Comparison of ENCODE assay signal across 10 cellular contexts in genomic region chr1:206589206-206589605, GRCh38. TPM values are rescaled to one million over a fixed set of nuclear protein-coding genes. Genes with fewer than 3 reads are reported as not detected.
DNase-seq lines count a peak whose midpoint lies in the region; ATAC-seq and TF ChIP-seq lines count a peak whose summit lies in the region.
"Had no signal": no experiment of that assay in that cellular context is flagged by ENCODE, and none has a peak within 500 bp of the region (broad histone marks: within the 10 kb centered on the region; RNA-seq: fewer than 3 reads in every experiment).

No MANE protein-coding gene starts in this region.

- CTCF ChIA-PET in activated naive CD4-positive, alpha-beta T cell treated with anti-CD3 and anti-CD28 coated beads for 36 hours (lab: Charles Lee), result interaction anchor here (1.0 to 16.1 kb wide), 4 partner anchors 23 to 99 kb away, joined by 3 to 511 read pairs (median 136); partner anchors contain the start of gene EIF2D

- TF ChIP-seq CTCF in breast epithelium (IDR thresholded peaks at IDR 0.05) (no peak), uterus (IDR thresholded peaks at IDR 0.05) (no peak)

- no peak for DNase-seq in activated naive CD4-positive, alpha-beta T cell treated with anti-CD3 and anti-CD28 coated beads for 36 hours
- no peak for DNase-seq in activated naive CD4-positive, alpha-beta T cell (lab: John Stamatoyannopoulos, UW)
- DNase-seq in breast epithelium (ENCODE audit: low spot score in 2 of 2) (no peak), kidney tubule cell (ENCODE audit: low spot score) (peak; percentile 78), uterus (peak; percentile 66 to 75), NCI-H2107 (lab: John Stamatoyannopoulos, UW) (no peak)
- no peak for DNase-seq in activated CD4-positive, alpha-beta T cell treated with anti-CD3 and anti-CD28 coated beads, Interleukin-2, amount 50 U/mL, for 48 hours
- DNase-seq: SHP77 treated with DMSO at 0.1 percent for 48 hours had no signal

- intact Hi-C loops in activated naive CD4-positive, alpha-beta T cell treated with anti-CD3 and anti-CD28 coated beads for 36 hours (cut with micrococcal nuclease), result loop anchor here (1.0 kb wide), 3 partner anchors 9 to 44 kb away; no protein-coding TSS in a partner anchor
- intact Hi-C loops in breast epithelium (cut with DNase I; ENCODE audit: low total_unique reads), result loop anchor here (10.0 kb wide), 1 partner anchor 94 kb away; no protein-coding TSS in a partner anchor
- intact Hi-C loops in uterus (cut with DNase I; ENCODE audit: low total_unique reads), result loop anchor here (10.0 kb wide), 1 partner anchor 94 kb away; no protein-coding TSS in a partner anchor

- H3K4me3 ChIP-seq in breast epithelium, result no peak overlapping the region
- H3K4me3 ChIP-seq in uterus, result no peak overlapping the region
- H3K4me3 ChIP-seq: BLaER1 treated with 17β-estradiol and CSF1 and Interleukin-3, amounts not matched to agents 10 nM and 100 nM had no signal

- peak overlapping the region; percentile 100 for H3K27ac Mint-ChIP-seq in activated naive CD4-positive, alpha-beta T cell treated with anti-CD3 and anti-CD28 coated beads for 36 hours

- no peaks in the 10 kb centered on the region for H3K27me3 Mint-ChIP-seq in activated naive CD4-positive, alpha-beta T cell treated with anti-CD3 and anti-CD28 coated beads for 36 hours (ENCODE audit: low read depth)

- H3K9me3 ChIP-seq in breast epithelium (no peaks in the 10 kb centered on the region), uterus (no peaks in the 10 kb centered on the region)
- H3K9me3 ChIP-seq: BLaER1 treated with 17β-estradiol and CSF1 and Interleukin-3, amounts not matched to agents 10 nM and 100 nM had no signal

- H3K4me1 ChIP-seq in breast epithelium (peaks cover 0 to 6% of the 10 kb centered on the region in 2 donors), uterus (no peaks in the 10 kb centered on the region)

- H3K4me1 Mint-ChIP-seq in activated naive CD4-positive, alpha-beta T cell treated with anti-CD3 and anti-CD28 coated beads for 36 hours (ENCODE audit: low read depth), result peaks cover 81% of the 10 kb centered on the region

- no peaks in the 10 kb centered on the region for H3K9me3 Mint-ChIP-seq in activated naive CD4-positive, alpha-beta T cell treated with anti-CD3 and anti-CD28 coated beads for 36 hours

- peak overlapping the region; percentile 26 to 44 for H3K27ac ChIP-seq in breast epithelium
- peak overlapping the region; percentile 75 for H3K27ac ChIP-seq in uterus

- H3K4me3 Mint-ChIP-seq in activated naive CD4-positive, alpha-beta T cell treated with anti-CD3 and anti-CD28 coated beads for 36 hours, result peak overlapping the region; percentile 51

- TF ChIP-seq POLR2A in breast epithelium (IDR thresholded peaks at IDR 0.05), result no peak
- no peak for TF ChIP-seq POLR2A in uterus (IDR thresholded peaks at IDR 0.05)

- peaks cover 77% of the 10 kb centered on the region for H3K36me3 Mint-ChIP-seq in activated naive CD4-positive, alpha-beta T cell treated with anti-CD3 and anti-CD28 coated beads for 36 hours (ENCODE audit: low read depth)

- H3K27me3 ChIP-seq in breast epithelium, result no peaks in the 10 kb centered on the region
- no peaks in the 10 kb centered on the region for H3K27me3 ChIP-seq in uterus
- H3K27me3 ChIP-seq: BLaER1 treated with 17β-estradiol and CSF1 and Interleukin-3, amounts not matched to agents 10 nM and 100 nM had no signal

- no peaks in the 10 kb centered on the region for H3K36me3 ChIP-seq in breast epithelium
- H3K36me3 ChIP-seq in uterus, result no peaks in the 10 kb centered on the region

- no peak for ATAC-seq in GM19324 (IDR thresholded peaks at IDR 0.05; ENCODE audit: low FRiP score, unreplicated experiment)

RNA-seq across cellular contexts. Expression of gene EIF2D, which starts 23.1 kb away (rescaled TPM):
- 100 to 1,000 TPM; 116 to 122 TPM for total RNA-seq in activated naive CD4-positive, alpha-beta T cell treated with anti-CD3 and anti-CD28 coated beads for 36 hours
- total RNA-seq in breast epithelium, result 10 to 100 TPM; 55.4 to 70.1 (median 68.6) TPM
- total RNA-seq in uterus, result 100 to 1,000 TPM in 1 of 4 donors, 10 to 100 TPM in 3; 19.1 to 106 (median 54.2) TPM

RNA-seq across cellular contexts. Expression of gene DYRK3, which starts 46.1 kb away (rescaled TPM):
- 1 to 10 TPM; 6.5 to 6.7 TPM for total RNA-seq in activated naive CD4-positive, alpha-beta T cell treated with anti-CD3 and anti-CD28 coated beads for 36 hours
- total RNA-seq in breast epithelium, result 10 to 100 TPM in 2 of 3 donors, 1 to 10 TPM in 1; 7.8 to 39.4 (median 14.1) TPM
- 10 to 100 TPM; 10.8 to 24.7 (median 14.7) TPM for total RNA-seq in uterus

Comparison
In these comparisons a context has a peak if more than half of its experiments do, and no peak if none do; other contexts are left out.
1. DNase-seq: peak in kidney tubule cell (single experiment) and uterus (2 of 2); none in activated naive CD4-positive, alpha-beta T cell treated with anti-CD3 and anti-CD28 coated beads for 36 hours (single experiment), activated naive CD4-positive, alpha-beta T cell (0 of 4), breast epithelium (0 of 2), activated CD4-positive, alpha-beta T cell treated with anti-CD3 and anti-CD28 coated beads, Interleukin-2, amount 50 U/mL, for 48 hours (0 of 2) and NCI-H2107 (single experiment).